1 cellular context compared by ENCODE assay signal in the genomic region with DNA sequence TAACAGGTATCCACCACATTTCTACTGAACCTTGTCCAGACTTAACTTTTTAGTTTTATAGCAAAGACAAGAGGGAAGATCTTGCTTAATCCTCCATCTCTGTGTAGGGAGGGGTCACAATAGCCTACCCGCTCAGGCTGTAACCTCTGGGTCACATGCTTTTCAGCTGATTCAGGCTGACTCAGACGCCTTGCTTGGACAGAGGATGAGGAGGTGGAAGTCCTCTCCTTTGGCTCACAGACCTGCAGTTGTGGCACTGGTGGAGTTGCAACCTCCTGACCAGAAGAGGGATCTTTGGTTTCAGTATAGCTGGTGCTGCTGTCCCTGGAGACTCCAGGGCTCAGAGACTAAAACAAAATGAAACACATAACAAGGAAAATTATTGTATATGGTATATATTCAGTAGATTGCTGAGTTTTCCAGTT.
TF ChIP-seq lines count a peak whose summit lies in the region.

No MANE protein-coding gene starts in this region.

TF ChIP-seq in K562, 482 proteins besides CTCF, POLR2A, EP300 and RAD21 (continued from another document and continues in another):
- TF ChIP-seq, protein P1, sequence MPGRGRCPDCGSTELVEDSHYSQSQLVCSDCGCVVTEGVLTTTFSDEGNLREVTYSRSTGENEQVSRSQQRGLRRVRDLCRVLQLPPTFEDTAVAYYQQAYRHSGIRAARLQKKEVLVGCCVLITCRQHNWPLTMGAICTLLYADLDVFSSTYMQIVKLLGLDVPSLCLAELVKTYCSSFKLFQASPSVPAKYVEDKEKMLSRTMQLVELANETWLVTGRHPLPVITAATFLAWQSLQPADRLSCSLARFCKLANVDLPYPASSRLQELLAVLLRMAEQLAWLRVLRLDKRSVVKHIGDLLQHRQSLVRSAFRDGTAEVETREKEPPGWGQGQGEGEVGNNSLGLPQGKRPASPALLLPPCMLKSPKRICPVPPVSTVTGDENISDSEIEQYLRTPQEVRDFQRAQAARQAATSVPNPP (IDR thresholded peaks at IDR 0.05; ENCODE audit: borderline replicate concordance, insufficient read depth, insufficient read length) = no peak
- TF ChIP-seq SIN3A (IDR thresholded peaks at IDR 0.05; ENCODE audit: borderline replicate concordance in 2 of 2, control insufficient read depth in 1 of 2, low read depth in 2 of 2, low read length in 2 of 2) (peak; percentile 59 to 91; a peak in 2 of 4 replicates), ZNF212 (CRISPR knock-in tag; IDR thresholded peaks at IDR 0.05) (no peak), U2AF1 (optimal IDR thresholded peaks at IDR 0.05; ENCODE audit: low read depth, low read length) (no peak), MAFG (tag; conservative IDR thresholded peaks at IDR 0.05) (peak; percentile 83), PHTF2 (CRISPR knock-in tag; IDR thresholded peaks at IDR 0.05) (no peak), KDM4B (IDR thresholded peaks at IDR 0.05; ENCODE audit: borderline replicate concordance in 2 of 2, low read depth in 1 of 2) (no peak), CREB1 (IDR thresholded peaks at IDR 0.05) (no peak), CREB1 (CRISPR knock-in tag; IDR thresholded peaks at IDR 0.05) (no peak), ZFP30 (CRISPR knock-in tag; IDR thresholded peaks at IDR 0.05; ENCODE audit: borderline replicate concordance) (no peak), BRD9 (IDR thresholded peaks at IDR 0.05; ENCODE audit: low read depth, partially characterized antibody) (no peak), ZNF133 (CRISPR knock-in tag; IDR thresholded peaks at IDR 0.05) (no peak), HOXB6 (CRISPR knock-in tag; IDR thresholded peaks at IDR 0.05; ENCODE audit: borderline replicate concordance) (no peak), FOSL1 (tag; conservative IDR thresholded peaks at IDR 0.05) (peak; percentile 98), ZKSCAN1 (IDR thresholded peaks at IDR 0.05; ENCODE audit: low read depth, low read length) (no peak), RBM39 (optimal IDR thresholded peaks at IDR 0.05; ENCODE audit: low read depth, low read length) (no peak), CEBPB (tag; IDR thresholded peaks at IDR 0.05) (peak; percentile 94), JUND (IDR thresholded peaks at IDR 0.05; ENCODE audit: borderline replicate concordance, low read depth, low read length) (peak; percentile 97), JUND (tag; IDR thresholded peaks at IDR 0.05; ENCODE audit: borderline replicate concordance, low read depth, low read length) (peak; percentile 96; the same call in 2 of the 3 replicates), FOXM1 (IDR thresholded peaks at IDR 0.05; ENCODE audit: low read depth) (no peak), FOXM1 (CRISPR knock-in tag; IDR thresholded peaks at IDR 0.05; ENCODE audit: low read depth) (no peak), CBX2 (IDR thresholded peaks at IDR 0.05; ENCODE audit: insufficient read depth, low read length, poor library complexity, severe bottlenecking) (no peak), STAG1 (CRISPR knock-in tag; IDR thresholded peaks at IDR 0.05; ENCODE audit: borderline replicate concordance) (no peak), MTA1 (IDR thresholded peaks at IDR 0.05; ENCODE audit: borderline replicate concordance) (no peak), HDAC1 (IDR thresholded peaks at IDR 0.05) (peak in 1 of 2 experiments; percentile 89; a peak in 2 of 4 replicates), ARID1B (IDR thresholded peaks at IDR 0.05) (peak; percentile 78), RCOR1 (IDR thresholded peaks at IDR 0.05; ENCODE audit: borderline replicate concordance in 1 of 2, low read depth in 2 of 2, low read length in 2 of 2) (peak in 1 of 2 experiments; percentile 85; a peak in 1 of 4 replicates), SMARCA4 (IDR thresholded peaks at IDR 0.05) (peak; percentile 86), SMARCC2 (IDR thresholded peaks at IDR 0.05; ENCODE audit: low read depth) (peak; percentile 73; the same call in 1 of the 2 replicates), NEUROD1 (IDR thresholded peaks at IDR 0.05; ENCODE audit: borderline replicate concordance, low read depth, low read length, partially characterized antibody) (peak; percentile 18), ZKSCAN8 (CRISPR knock-in tag; IDR thresholded peaks at IDR 0.05) (no peak), ZZZ3 (IDR thresholded peaks at IDR 0.05) (no peak), ZNF766 (CRISPR knock-in tag; conservative IDR thresholded peaks at IDR 0.05) (peak; percentile 23), ZNF583 (CRISPR knock-in tag; IDR thresholded peaks at IDR 0.05) (peak; percentile 74; the same call in 1 of the 2 replicates)
- TF ChIP-seq, protein P2, sequence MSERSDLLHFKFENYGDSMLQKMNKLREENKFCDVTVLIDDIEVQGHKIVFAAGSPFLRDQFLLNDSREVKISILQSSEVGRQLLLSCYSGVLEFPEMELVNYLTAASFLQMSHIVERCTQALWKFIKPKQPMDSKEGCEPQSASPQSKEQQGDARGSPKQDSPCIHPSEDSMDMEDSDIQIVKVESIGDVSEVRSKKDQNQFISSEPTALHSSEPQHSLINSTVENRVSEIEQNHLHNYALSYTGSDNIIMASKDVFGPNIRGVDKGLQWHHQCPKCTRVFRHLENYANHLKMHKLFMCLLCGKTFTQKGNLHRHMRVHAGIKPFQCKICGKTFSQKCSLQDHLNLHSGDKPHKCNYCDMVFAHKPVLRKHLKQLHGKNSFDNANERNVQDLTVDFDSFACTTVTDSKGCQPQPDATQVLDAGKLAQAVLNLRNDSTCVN (CRISPR knock-in tag; IDR thresholded peaks at IDR 0.05) = no peak
- TF ChIP-seq, protein P3, sequence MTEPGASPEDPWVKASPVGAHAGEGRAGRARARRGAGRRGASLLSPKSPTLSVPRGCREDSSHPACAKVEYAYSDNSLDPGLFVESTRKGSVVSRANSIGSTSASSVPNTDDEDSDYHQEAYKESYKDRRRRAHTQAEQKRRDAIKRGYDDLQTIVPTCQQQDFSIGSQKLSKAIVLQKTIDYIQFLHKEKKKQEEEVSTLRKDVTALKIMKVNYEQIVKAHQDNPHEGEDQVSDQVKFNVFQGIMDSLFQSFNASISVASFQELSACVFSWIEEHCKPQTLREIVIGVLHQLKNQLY (CRISPR knock-in tag; conservative IDR thresholded peaks at IDR 0.05) = no peak
- TF ChIP-seq, protein P4, sequence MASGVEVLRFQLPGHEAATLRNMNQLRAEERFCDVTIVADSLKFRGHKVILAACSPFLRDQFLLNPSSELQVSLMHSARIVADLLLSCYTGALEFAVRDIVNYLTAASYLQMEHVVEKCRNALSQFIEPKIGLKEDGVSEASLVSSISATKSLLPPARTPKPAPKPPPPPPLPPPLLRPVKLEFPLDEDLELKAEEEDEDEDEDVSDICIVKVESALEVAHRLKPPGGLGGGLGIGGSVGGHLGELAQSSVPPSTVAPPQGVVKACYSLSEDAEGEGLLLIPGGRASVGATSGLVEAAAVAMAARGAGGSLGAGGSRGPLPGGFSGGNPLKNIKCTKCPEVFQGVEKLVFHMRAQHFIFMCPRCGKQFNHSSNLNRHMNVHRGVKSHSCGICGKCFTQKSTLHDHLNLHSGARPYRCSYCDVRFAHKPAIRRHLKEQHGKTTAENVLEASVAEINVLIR (CRISPR knock-in tag; IDR thresholded peaks at IDR 0.05) = no peak
- TF ChIP-seq, protein P5, sequence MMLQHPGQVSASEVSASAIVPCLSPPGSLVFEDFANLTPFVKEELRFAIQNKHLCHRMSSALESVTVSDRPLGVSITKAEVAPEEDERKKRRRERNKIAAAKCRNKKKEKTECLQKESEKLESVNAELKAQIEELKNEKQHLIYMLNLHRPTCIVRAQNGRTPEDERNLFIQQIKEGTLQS (IDR thresholded peaks at IDR 0.05) = peak; percentile 90
- TF ChIP-seq, protein P5 (CRISPR knock-in tag; conservative IDR thresholded peaks at IDR 0.05) = peak; percentile 46; the same call in 1 of the 2 replicates
- TF ChIP-seq, protein P6, sequence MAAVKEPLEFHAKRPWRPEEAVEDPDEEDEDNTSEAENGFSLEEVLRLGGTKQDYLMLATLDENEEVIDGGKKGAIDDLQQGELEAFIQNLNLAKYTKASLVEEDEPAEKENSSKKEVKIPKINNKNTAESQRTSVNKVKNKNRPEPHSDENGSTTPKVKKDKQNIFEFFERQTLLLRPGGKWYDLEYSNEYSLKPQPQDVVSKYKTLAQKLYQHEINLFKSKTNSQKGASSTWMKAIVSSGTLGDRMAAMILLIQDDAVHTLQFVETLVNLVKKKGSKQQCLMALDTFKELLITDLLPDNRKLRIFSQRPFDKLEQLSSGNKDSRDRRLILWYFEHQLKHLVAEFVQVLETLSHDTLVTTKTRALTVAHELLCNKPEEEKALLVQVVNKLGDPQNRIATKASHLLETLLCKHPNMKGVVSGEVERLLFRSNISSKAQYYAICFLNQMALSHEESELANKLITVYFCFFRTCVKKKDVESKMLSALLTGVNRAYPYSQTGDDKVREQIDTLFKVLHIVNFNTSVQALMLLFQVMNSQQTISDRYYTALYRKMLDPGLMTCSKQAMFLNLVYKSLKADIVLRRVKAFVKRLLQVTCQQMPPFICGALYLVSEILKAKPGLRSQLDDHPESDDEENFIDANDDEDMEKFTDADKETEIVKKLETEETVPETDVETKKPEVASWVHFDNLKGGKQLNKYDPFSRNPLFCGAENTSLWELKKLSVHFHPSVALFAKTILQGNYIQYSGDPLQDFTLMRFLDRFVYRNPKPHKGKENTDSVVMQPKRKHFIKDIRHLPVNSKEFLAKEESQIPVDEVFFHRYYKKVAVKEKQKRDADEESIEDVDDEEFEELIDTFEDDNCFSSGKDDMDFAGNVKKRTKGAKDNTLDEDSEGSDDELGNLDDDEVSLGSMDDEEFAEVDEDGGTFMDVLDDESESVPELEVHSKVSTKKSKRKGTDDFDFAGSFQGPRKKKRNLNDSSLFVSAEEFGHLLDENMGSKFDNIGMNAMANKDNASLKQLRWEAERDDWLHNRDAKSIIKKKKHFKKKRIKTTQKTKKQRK (IDR thresholded peaks at IDR 0.05; ENCODE audit: borderline replicate concordance, low read depth, low read length) = no peak
- TF ChIP-seq, protein P7, sequence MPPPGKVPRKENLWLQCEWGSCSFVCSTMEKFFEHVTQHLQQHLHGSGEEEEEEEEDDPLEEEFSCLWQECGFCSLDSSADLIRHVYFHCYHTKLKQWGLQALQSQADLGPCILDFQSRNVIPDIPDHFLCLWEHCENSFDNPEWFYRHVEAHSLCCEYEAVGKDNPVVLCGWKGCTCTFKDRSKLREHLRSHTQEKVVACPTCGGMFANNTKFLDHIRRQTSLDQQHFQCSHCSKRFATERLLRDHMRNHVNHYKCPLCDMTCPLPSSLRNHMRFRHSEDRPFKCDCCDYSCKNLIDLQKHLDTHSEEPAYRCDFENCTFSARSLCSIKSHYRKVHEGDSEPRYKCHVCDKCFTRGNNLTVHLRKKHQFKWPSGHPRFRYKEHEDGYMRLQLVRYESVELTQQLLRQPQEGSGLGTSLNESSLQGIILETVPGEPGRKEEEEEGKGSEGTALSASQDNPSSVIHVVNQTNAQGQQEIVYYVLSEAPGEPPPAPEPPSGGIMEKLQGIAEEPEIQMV (tag; conservative IDR thresholded peaks at IDR 0.05; ENCODE audit: low read depth) = no peak
- TF ChIP-seq, protein P8, sequence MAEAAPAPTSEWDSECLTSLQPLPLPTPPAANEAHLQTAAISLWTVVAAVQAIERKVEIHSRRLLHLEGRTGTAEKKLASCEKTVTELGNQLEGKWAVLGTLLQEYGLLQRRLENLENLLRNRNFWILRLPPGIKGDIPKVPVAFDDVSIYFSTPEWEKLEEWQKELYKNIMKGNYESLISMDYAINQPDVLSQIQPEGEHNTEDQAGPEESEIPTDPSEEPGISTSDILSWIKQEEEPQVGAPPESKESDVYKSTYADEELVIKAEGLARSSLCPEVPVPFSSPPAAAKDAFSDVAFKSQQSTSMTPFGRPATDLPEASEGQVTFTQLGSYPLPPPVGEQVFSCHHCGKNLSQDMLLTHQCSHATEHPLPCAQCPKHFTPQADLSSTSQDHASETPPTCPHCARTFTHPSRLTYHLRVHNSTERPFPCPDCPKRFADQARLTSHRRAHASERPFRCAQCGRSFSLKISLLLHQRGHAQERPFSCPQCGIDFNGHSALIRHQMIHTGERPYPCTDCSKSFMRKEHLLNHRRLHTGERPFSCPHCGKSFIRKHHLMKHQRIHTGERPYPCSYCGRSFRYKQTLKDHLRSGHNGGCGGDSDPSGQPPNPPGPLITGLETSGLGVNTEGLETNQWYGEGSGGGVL (CRISPR knock-in tag; IDR thresholded peaks at IDR 0.05) = no peak
- TF ChIP-seq, protein P9, sequence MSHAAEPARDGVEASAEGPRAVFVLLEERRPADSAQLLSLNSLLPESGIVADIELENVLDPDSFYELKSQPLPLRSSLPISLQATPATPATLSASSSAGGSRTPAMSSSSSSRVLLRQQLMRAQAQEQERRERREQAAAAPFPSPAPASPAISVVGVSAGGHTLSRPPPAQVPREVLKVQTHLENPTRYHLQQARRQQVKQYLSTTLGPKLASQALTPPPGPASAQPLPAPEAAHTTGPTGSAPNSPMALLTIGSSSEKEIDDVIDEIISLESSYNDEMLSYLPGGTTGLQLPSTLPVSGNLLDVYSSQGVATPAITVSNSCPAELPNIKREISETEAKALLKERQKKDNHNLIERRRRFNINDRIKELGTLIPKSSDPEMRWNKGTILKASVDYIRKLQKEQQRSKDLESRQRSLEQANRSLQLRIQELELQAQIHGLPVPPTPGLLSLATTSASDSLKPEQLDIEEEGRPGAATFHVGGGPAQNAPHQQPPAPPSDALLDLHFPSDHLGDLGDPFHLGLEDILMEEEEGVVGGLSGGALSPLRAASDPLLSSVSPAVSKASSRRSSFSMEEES (CRISPR knock-in tag; IDR thresholded peaks at IDR 0.05) = peak; percentile 66
- TF ChIP-seq, protein P10, sequence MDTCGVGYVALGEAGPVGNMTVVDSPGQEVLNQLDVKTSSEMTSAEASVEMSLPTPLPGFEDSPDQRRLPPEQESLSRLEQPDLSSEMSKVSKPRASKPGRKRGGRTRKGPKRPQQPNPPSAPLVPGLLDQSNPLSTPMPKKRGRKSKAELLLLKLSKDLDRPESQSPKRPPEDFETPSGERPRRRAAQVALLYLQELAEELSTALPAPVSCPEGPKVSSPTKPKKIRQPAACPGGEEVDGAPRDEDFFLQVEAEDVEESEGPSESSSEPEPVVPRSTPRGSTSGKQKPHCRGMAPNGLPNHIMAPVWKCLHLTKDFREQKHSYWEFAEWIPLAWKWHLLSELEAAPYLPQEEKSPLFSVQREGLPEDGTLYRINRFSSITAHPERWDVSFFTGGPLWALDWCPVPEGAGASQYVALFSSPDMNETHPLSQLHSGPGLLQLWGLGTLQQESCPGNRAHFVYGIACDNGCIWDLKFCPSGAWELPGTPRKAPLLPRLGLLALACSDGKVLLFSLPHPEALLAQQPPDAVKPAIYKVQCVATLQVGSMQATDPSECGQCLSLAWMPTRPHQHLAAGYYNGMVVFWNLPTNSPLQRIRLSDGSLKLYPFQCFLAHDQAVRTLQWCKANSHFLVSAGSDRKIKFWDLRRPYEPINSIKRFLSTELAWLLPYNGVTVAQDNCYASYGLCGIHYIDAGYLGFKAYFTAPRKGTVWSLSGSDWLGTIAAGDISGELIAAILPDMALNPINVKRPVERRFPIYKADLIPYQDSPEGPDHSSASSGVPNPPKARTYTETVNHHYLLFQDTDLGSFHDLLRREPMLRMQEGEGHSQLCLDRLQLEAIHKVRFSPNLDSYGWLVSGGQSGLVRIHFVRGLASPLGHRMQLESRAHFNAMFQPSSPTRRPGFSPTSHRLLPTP (IDR thresholded peaks at IDR 0.05; ENCODE audit: borderline replicate concordance, extremely low read depth, insufficient read length) = no peak
